In the genomic region with DNA sequence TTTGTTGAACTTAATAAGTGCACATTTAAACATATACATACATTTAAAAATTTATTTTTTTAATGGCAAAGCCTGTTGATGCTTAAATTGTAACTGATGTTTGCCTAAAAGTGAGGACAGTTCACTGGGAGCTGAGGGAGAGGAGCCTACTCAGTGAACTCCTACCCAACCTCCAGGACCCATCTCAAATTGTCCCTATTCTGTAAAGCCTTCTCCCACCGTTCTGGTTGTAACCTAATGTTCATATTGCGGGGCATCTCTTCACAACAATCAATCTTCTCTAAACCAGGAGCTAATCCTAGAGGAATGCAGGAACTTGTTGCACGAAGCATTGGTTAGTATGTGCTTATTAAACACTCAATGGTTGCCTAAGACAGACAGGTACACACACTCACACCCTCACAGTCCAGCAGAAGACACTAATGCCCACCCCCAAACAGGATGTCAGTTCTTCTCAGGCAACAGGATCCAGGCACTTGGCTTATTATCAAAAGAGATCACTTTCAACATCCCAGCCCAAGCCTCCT, we compare ENCODE assay signal across 14 cellular contexts. TPM values are rescaled to one million over a fixed set of nuclear protein-coding genes. Genes with fewer than 3 reads are reported as not detected.
DNase-seq lines count a peak whose midpoint lies in the region; ATAC-seq lines count a peak whose summit lies in the region.
"Had no signal": no experiment of that assay in that cellular context is flagged by ENCODE, and none has a peak within 500 bp of the region (broad histone marks: within the 10 kb centered on the region; RNA-seq: fewer than 3 reads in every experiment).

No MANE protein-coding gene starts in this region.

- intact Hi-C loops in activated CD4-positive, alpha-beta T cell treated with anti-CD3 and anti-CD28 coated beads, Interleukin-2, amount 10 ng/mL, durations not matched to agents 24 days and 14 days (cut with micrococcal nuclease): no loop called here
- intact Hi-C loops in activated T-helper 2 cell treated with anti-CD3 and anti-CD28 coated beads, Interferon-gamma antibody, Interleukin-2, Interleukin-4, amounts not matched to agents 10 μg/mL and 5 μg/mL and 100 μg/mL, durations not matched to agents 14 hours and 24 hours and 36 hours (cut with micrococcal nuclease): no loop called here
- intact Hi-C loops in head of caudate nucleus (cut with DNase I): no loop called here

- H3K4me3 Mint-ChIP-seq in activated CD4-positive, alpha-beta T cell treated with anti-CD3 and anti-CD28 coated beads, Interleukin-2, amount 10 ng/mL, durations not matched to agents 24 days and 14 days: peak overlapping the region; percentile 47
- H3K4me3 Mint-ChIP-seq in activated T-helper 2 cell treated with anti-CD3 and anti-CD28 coated beads, Interferon-gamma antibody, Interleukin-2, Interleukin-4, amounts not matched to agents 10 μg/mL and 5 μg/mL and 100 μg/mL, durations not matched to agents 14 hours and 24 hours and 36 hours (ENCODE audit: low read depth): peak overlapping the region; percentile 58
- no peak overlapping the region for H3K4me3 Mint-ChIP-seq in activated CD8-positive, alpha-beta T cell treated with anti-CD3 and anti-CD28 coated beads, Interleukin-2, amount 10 ng/mL, durations not matched to agents 7 days and 5 days
- H3K4me3 Mint-ChIP-seq: activated CD4-positive, alpha-beta T cell treated with anti-CD3 and anti-CD28 coated beads for 36 hours had no signal

- POLR2A ChIA-PET in activated CD8-positive, alpha-beta T cell treated with anti-CD3 and anti-CD28 coated beads, Interleukin-2, amount 10 ng/mL, durations not matched to agents 7 days and 5 days (lab: Charles Lee): interaction anchor here (0.9 kb wide), 1 partner anchor 20 kb away, joined by 3 read pairs; no protein-coding TSS in a partner anchor

- no peaks in the 10 kb centered on the region for H3K27me3 ChIP-seq in subcutaneous abdominal adipose tissue (ENCODE audit: control insufficient read depth in 5 of 5, insufficient read depth in 4 of 5, low read length in 5 of 5)
- H3K27me3 ChIP-seq: adrenal gland, upper lobe of left lung had no signal

- peaks cover 16% of the 10 kb centered on the region for H3K4me1 Mint-ChIP-seq in activated CD4-positive, alpha-beta T cell treated with anti-CD3 and anti-CD28 coated beads, Interleukin-2, amount 10 ng/mL, durations not matched to agents 24 days and 14 days
- H3K4me1 Mint-ChIP-seq in activated T-helper 2 cell treated with anti-CD3 and anti-CD28 coated beads, Interferon-gamma antibody, Interleukin-2, Interleukin-4, amounts not matched to agents 10 μg/mL and 5 μg/mL and 100 μg/mL, durations not matched to agents 14 hours and 24 hours and 36 hours (ENCODE audit: low read depth): peaks cover 20% of the 10 kb centered on the region
- H3K4me1 Mint-ChIP-seq in activated CD8-positive, alpha-beta T cell treated with anti-CD3 and anti-CD28 coated beads, Interleukin-2, amount 10 ng/mL, durations not matched to agents 7 days and 5 days (ENCODE audit: low read depth): peaks cover 24% of the 10 kb centered on the region

- peaks cover 9 to 70% (median 61%) of the 10 kb centered on the region in 5 donors for H3K4me1 ChIP-seq in subcutaneous abdominal adipose tissue (ENCODE audit: control insufficient read depth in 5 of 5, insufficient read depth in 5 of 5, low read length in 5 of 5)

- no peaks in the 10 kb centered on the region for H3K36me3 ChIP-seq in subcutaneous abdominal adipose tissue (ENCODE audit: control insufficient read depth in 5 of 5, insufficient read depth in 5 of 5, low read length in 5 of 5)
- H3K36me3 ChIP-seq: adrenal gland, upper lobe of left lung had no signal

- peaks cover 42% of the 10 kb centered on the region for H3K27me3 Mint-ChIP-seq in activated CD4-positive, alpha-beta T cell treated with anti-CD3 and anti-CD28 coated beads, Interleukin-2, amount 10 ng/mL, durations not matched to agents 24 days and 14 days
- H3K27me3 Mint-ChIP-seq in activated T-helper 2 cell treated with anti-CD3 and anti-CD28 coated beads, Interferon-gamma antibody, Interleukin-2, Interleukin-4, amounts not matched to agents 10 μg/mL and 5 μg/mL and 100 μg/mL, durations not matched to agents 14 hours and 24 hours and 36 hours (ENCODE audit: low read depth): peaks cover 43% of the 10 kb centered on the region
- H3K27me3 Mint-ChIP-seq in activated CD8-positive, alpha-beta T cell treated with anti-CD3 and anti-CD28 coated beads, Interleukin-2, amount 10 ng/mL, durations not matched to agents 7 days and 5 days (ENCODE audit: low read depth): peaks cover 32% of the 10 kb centered on the region

- peak overlapping the region in 3 of 5 donors; percentile 19 to 75 (median 65) for H3K4me3 ChIP-seq in subcutaneous abdominal adipose tissue (ENCODE audit: low read depth in 1 of 5, low read length in 5 of 5)
- H3K4me3 ChIP-seq: adrenal gland had no signal

- no peak for DNase-seq in activated CD4-positive, alpha-beta T cell treated with anti-CD3 and anti-CD28 coated beads, Interleukin-2, amount 10 ng/mL, durations not matched to agents 24 days and 14 days
- DNase-seq in activated CD4-positive, alpha-beta T cell treated with anti-CD3 and anti-CD28 coated beads, Interleukin-2, amount 50 U/mL, for 48 hours: no peak
- DNase-seq in activated T-helper 2 cell treated with anti-CD3 and anti-CD28 coated beads, Interferon-gamma antibody, Interleukin-2, Interleukin-4, amounts not matched to agents 10 μg/mL and 5 μg/mL and 100 μg/mL, durations not matched to agents 14 hours and 24 hours and 36 hours (ENCODE audit: low spot score): no peak
- peak; percentile 47 for DNase-seq in left kidney (ENCODE audit: low read depth, low spot score)
- no peak for DNase-seq in head of caudate nucleus
- DNase-seq in activated CD8-positive, alpha-beta T cell treated with anti-CD3 and anti-CD28 coated beads, Interleukin-2, amount 10 ng/mL, durations not matched to agents 7 days and 5 days: no peak
- DNase-seq: activated CD4-positive, alpha-beta T cell treated with anti-CD3 and anti-CD28 coated beads for 36 hours; adrenal gland; KG1; NCI-H226; upper lobe of left lung had no signal

- H3K27ac ChIP-seq in subcutaneous abdominal adipose tissue (ENCODE audit: low read depth, low read length): peak overlapping the region; percentile 70
- H3K27ac ChIP-seq: parathyroid adenoma had no signal

- CTCF ChIA-PET in activated CD8-positive, alpha-beta T cell treated with anti-CD3 and anti-CD28 coated beads, Interleukin-2, amount 10 ng/mL, durations not matched to agents 7 days and 5 days (lab: Charles Lee): no interaction called here

- no peak for ATAC-seq in activated CD8-positive, alpha-beta T cell treated with anti-CD3 and anti-CD28 coated beads, Interleukin-2, amount 10 ng/mL, durations not matched to agents 7 days and 5 days
- no peak for ATAC-seq in HG02840 (IDR thresholded peaks at IDR 0.05; ENCODE audit: low FRiP score, unreplicated experiment)
- ATAC-seq: activated CD4-positive, alpha-beta T cell treated with anti-CD3 and anti-CD28 coated beads for 36 hours had no signal

- peak overlapping the region; percentile 43 for H3K27ac Mint-ChIP-seq in activated CD4-positive, alpha-beta T cell treated with anti-CD3 and anti-CD28 coated beads, Interleukin-2, amount 10 ng/mL, durations not matched to agents 24 days and 14 days
- H3K27ac Mint-ChIP-seq in activated T-helper 2 cell treated with anti-CD3 and anti-CD28 coated beads, Interferon-gamma antibody, Interleukin-2, Interleukin-4, amounts not matched to agents 10 μg/mL and 5 μg/mL and 100 μg/mL, durations not matched to agents 14 hours and 24 hours and 36 hours: no peak overlapping the region
- no peak overlapping the region for H3K27ac Mint-ChIP-seq in activated CD8-positive, alpha-beta T cell treated with anti-CD3 and anti-CD28 coated beads, Interleukin-2, amount 10 ng/mL, durations not matched to agents 7 days and 5 days
- H3K27ac Mint-ChIP-seq: activated CD4-positive, alpha-beta T cell treated with anti-CD3 and anti-CD28 coated beads for 36 hours had no signal

- no peaks in the 10 kb centered on the region for H3K9me3 ChIP-seq in subcutaneous abdominal adipose tissue (ENCODE audit: control insufficient read depth in 5 of 5, low read length in 5 of 5)
- H3K9me3 ChIP-seq: adrenal gland, upper lobe of left lung had no signal

- H3K9me3 Mint-ChIP-seq in activated CD4-positive, alpha-beta T cell treated with anti-CD3 and anti-CD28 coated beads, Interleukin-2, amount 10 ng/mL, durations not matched to agents 24 days and 14 days: no peaks in the 10 kb centered on the region
- H3K9me3 Mint-ChIP-seq in activated T-helper 2 cell treated with anti-CD3 and anti-CD28 coated beads, Interferon-gamma antibody, Interleukin-2, Interleukin-4, amounts not matched to agents 10 μg/mL and 5 μg/mL and 100 μg/mL, durations not matched to agents 14 hours and 24 hours and 36 hours: no peaks in the 10 kb centered on the region
- no peaks in the 10 kb centered on the region for H3K9me3 Mint-ChIP-seq in activated CD8-positive, alpha-beta T cell treated with anti-CD3 and anti-CD28 coated beads, Interleukin-2, amount 10 ng/mL, durations not matched to agents 7 days and 5 days (ENCODE audit: insufficient read depth)

- H3K9ac ChIP-seq in subcutaneous abdominal adipose tissue (ENCODE audit: low read length in 5 of 5): no peak overlapping the region
- H3K9ac ChIP-seq: parathyroid adenoma had no signal

- no peaks in the 10 kb centered on the region for H3K36me3 Mint-ChIP-seq in activated CD4-positive, alpha-beta T cell treated with anti-CD3 and anti-CD28 coated beads, Interleukin-2, amount 10 ng/mL, durations not matched to agents 24 days and 14 days (ENCODE audit: low read depth)
- no peaks in the 10 kb centered on the region for H3K36me3 Mint-ChIP-seq in activated T-helper 2 cell treated with anti-CD3 and anti-CD28 coated beads, Interferon-gamma antibody, Interleukin-2, Interleukin-4, amounts not matched to agents 10 μg/mL and 5 μg/mL and 100 μg/mL, durations not matched to agents 14 hours and 24 hours and 36 hours (ENCODE audit: low read depth)
- no peaks in the 10 kb centered on the region for H3K36me3 Mint-ChIP-seq in activated CD8-positive, alpha-beta T cell treated with anti-CD3 and anti-CD28 coated beads, Interleukin-2, amount 10 ng/mL, durations not matched to agents 7 days and 5 days (ENCODE audit: low read depth)

RNA-seq across cellular contexts. Expression of a gene that starts 1.8 kb away (rescaled TPM):
- 1.0 and 1.1 TPM in 2 replicates for total RNA-seq in activated CD4-positive, alpha-beta T cell treated with anti-CD3 and anti-CD28 coated beads, Interleukin-2, amount 10 ng/mL, durations not matched to agents 24 days and 14 days
- total RNA-seq in activated T-helper 2 cell treated with anti-CD3 and anti-CD28 coated beads, Interferon-gamma antibody, Interleukin-2, Interleukin-4, amounts not matched to agents 10 μg/mL and 5 μg/mL and 100 μg/mL, durations not matched to agents 14 hours and 24 hours and 36 hours: 0.51 and 1.3 TPM in 2 replicates
- 1 to 10 TPM; 1.6 TPM for total RNA-seq in activated CD8-positive, alpha-beta T cell treated with anti-CD3 and anti-CD28 coated beads, Interleukin-2, amount 10 ng/mL, durations not matched to agents 7 days and 5 days
